ENCODE assay signal across 8 cellular contexts in the genomic region with DNA sequence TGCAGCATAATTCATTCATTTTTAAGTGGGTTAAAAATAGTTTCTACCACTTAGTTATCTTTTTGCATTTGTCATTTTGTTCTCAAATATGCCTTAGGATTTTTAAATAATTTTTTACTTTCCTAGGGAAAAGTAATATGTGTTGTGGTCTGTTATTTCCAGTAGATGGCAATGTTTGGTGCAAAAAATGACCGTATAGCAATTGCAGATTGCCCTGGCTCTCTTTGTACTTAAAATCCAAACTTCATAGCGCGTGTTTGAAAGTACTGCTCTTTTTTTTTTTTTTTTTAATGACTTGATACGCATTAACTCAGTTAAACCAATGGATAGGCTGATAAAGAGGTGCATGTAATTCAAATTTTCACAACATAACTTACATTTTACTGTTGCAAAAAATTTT.
DNase-seq lines count a peak whose midpoint lies in the region; ATAC-seq and TF ChIP-seq lines count a peak whose summit lies in the region.

No MANE protein-coding gene starts in this region.

- H2AFZ ChIP-seq in PC-9: no peak overlapping the region

- TF ChIP-seq EP300 in transverse colon (IDR thresholded peaks at IDR 0.05; ENCODE audit: low read depth): no peak

- in situ Hi-C loops in GM13976 (cut with MboI; ENCODE audit: low sequenced_read_pairs, unreplicated experiment) (loop anchor here (10.0 kb wide), 1 partner anchor 100 kb away; no protein-coding TSS in a partner anchor), transverse colon (cut with MboI; ENCODE audit: low pct_ligation_motif_present in 1 of 4, low pct_unique_long_range_greater_than_20kb in 1 of 4, low sequenced_read_pairs in 3 of 4) (loop anchor here in 3 of 4 donors (10.0 to 25.0 kb wide), 3 partner anchors 90 to 107 kb away; no protein-coding TSS in a partner anchor), gastrocnemius medialis (cut with MboI; ENCODE audit: low sequenced_read_pairs in 4 of 4) (loop anchor here in 1 of 4 donors (10.0 kb wide), 1 partner anchor 240 kb away; no protein-coding TSS in a partner anchor)

- no peaks in the 10 kb centered on the region for H3K9me3 ChIP-seq in PC-9 (ENCODE audit: insufficient read depth, low read depth)
- no peaks in the 10 kb centered on the region for H3K9me3 ChIP-seq in transverse colon
- H3K9me3 ChIP-seq in gastrocnemius medialis: no peaks in the 10 kb centered on the region

- no peaks in the 10 kb centered on the region for H3K9me2 ChIP-seq in PC-9 (ENCODE audit: insufficient read depth)

- H3K79me2 ChIP-seq in PC-9 (ENCODE audit: low read depth): no peaks in the 10 kb centered on the region

- no peaks in the 10 kb centered on the region; the same call in 1 of the 2 replicates for H4K20me1 ChIP-seq in PC-9 (ENCODE audit: insufficient read depth)

- TF ChIP-seq CTCF in AG04449 (IDR thresholded peaks at IDR 0.05; ENCODE audit: insufficient read depth, low read length, missing control alignments) (peak; percentile 3), GM13976 (IDR thresholded peaks at IDR 0.05; ENCODE audit: borderline replicate concordance, control extremely low read depth, extremely low read depth, insufficient read depth, missing control alignments) (no peak), PC-9 (conservative IDR thresholded peaks at IDR 0.05) (peak; percentile 64; the same call in 1 of the 2 replicates), fibroblast of pulmonary artery (IDR thresholded peaks at IDR 0.05; ENCODE audit: low read length, missing control alignments) (peak; percentile 45), transverse colon (IDR thresholded peaks at IDR 0.05) (peak in 3 of 5 experiments; percentile 29), gastrocnemius medialis (IDR thresholded peaks at IDR 0.05 in 4 of 5, conservative IDR thresholded peaks at IDR 0.05 in 1 of 5) (no peak)

- no peaks in the 10 kb centered on the region for H3K36me3 ChIP-seq in PC-9 (ENCODE audit: low read depth)
- H3K36me3 ChIP-seq in transverse colon: no peaks in the 10 kb centered on the region
- no peaks in the 10 kb centered on the region for H3K36me3 ChIP-seq in gastrocnemius medialis

- BruUV-seq in PC-9 (replicated peaks; lab: Mats Ljungman, UMichigan): no TSS peak

- H3K4me2 ChIP-seq in PC-9: no peak overlapping the region

- DNase-seq in AG04449 (ENCODE audit: low read depth, low spot score) (no peak), GM13976 (ENCODE audit: low spot score) (peak; percentile 19), PC-9 (no peak), fibroblast of pulmonary artery (ENCODE audit: low read depth) (peak; percentile 61), transverse colon (no peak), occipital lobe (lab: John Stamatoyannopoulos, UW) (no peak), gastrocnemius medialis (no peak)

- POLR2A ChIA-PET in AG04449 (lab: Yijun Ruan, JAX): no interaction called here
- POLR2A ChIA-PET in PC-9 (lab: Charles Lee; ENCODE audit: unreplicated experiment): no interaction called here

- H3K4me3 ChIP-seq in AG04449 (ENCODE audit: low read depth, low read length) (no peak overlapping the region), PC-9 (no peak overlapping the region), fibroblast of pulmonary artery (replicated peaks; ENCODE audit: low read depth, low read length) (no peak overlapping the region), transverse colon (no peak overlapping the region), gastrocnemius medialis (no peak overlapping the region)

- no peaks in the 10 kb centered on the region for H3K27me3 ChIP-seq in PC-9 (ENCODE audit: insufficient read depth, low read depth)
- H3K27me3 ChIP-seq in transverse colon: no peaks in the 10 kb centered on the region
- H3K27me3 ChIP-seq in gastrocnemius medialis: no peaks in the 10 kb centered on the region

- TF ChIP-seq POLR2A in transverse colon (IDR thresholded peaks at IDR 0.05): no peak
- TF ChIP-seq POLR2A in gastrocnemius medialis (IDR thresholded peaks at IDR 0.05): no peak

- H3K4me1 ChIP-seq in PC-9 (replicated peaks; ENCODE audit: insufficient read depth) (no peaks in the 10 kb centered on the region), transverse colon (no peaks in the 10 kb centered on the region), gastrocnemius medialis (no peaks in the 10 kb centered on the region)

- ATAC-seq in GM21360 (IDR thresholded peaks at IDR 0.05; ENCODE audit: unreplicated experiment) (no peak), gastrocnemius medialis (no peak)

- H3K27ac ChIP-seq in PC-9 (no peak overlapping the region), transverse colon (no peak overlapping the region), gastrocnemius medialis (no peak overlapping the region)

- WGBS in transverse colon (ENCODE audit: low coverage in 1 of 2), 2 donors: 5 to 17% methylated on average over 4 of the region's 4 CpGs

- intact Hi-C loops in PC-9 (cut with micrococcal nuclease; ENCODE audit: unreplicated experiment) (loop anchor here (5.0 to 10.0 kb wide), 2 partner anchors 100 to 237 kb away; no protein-coding TSS in a partner anchor), transverse colon (cut with DNase I; ENCODE audit: low total_unique reads) (no loop called here), gastrocnemius medialis (cut with DNase I; ENCODE audit: low total_unique reads) (loop anchor here (10.0 kb wide), 1 partner anchor 100 kb away; no protein-coding TSS in a partner anchor)

- H3F3A ChIP-seq in PC-9 (ENCODE audit: insufficient read depth, low read depth): no peaks in the 10 kb centered on the region

- CTCF ChIA-PET in AG04449 (lab: Yijun Ruan, JAX): interaction anchor here (1.6 to 2.3 kb wide), 3 partner anchors 16 to 239 kb away, joined by 4 to 11 read pairs (median 10); no protein-coding TSS in a partner anchor
- CTCF ChIA-PET in PC-9 (lab: Charles Lee): no interaction called here

Comparison
In these comparisons a context has a peak if more than half of its experiments do, and no peak if none do; other contexts are left out.
1. DNase-seq: peak in GM13976 (single experiment) and fibroblast of pulmonary artery (single experiment); none in AG04449 (single experiment), PC-9 (0 of 2), transverse colon (single experiment), occipital lobe (single experiment) and gastrocnemius medialis (0 of 2).
2. CTCF ChIP-seq: peak in AG04449 (single experiment), PC-9 (single experiment), fibroblast of pulmonary artery (single experiment) and transverse colon (3 of 5); none in GM13976 (single experiment) and gastrocnemius medialis (0 of 5).